2 cellular contexts compared by ENCODE assay signal in the genomic region with DNA sequence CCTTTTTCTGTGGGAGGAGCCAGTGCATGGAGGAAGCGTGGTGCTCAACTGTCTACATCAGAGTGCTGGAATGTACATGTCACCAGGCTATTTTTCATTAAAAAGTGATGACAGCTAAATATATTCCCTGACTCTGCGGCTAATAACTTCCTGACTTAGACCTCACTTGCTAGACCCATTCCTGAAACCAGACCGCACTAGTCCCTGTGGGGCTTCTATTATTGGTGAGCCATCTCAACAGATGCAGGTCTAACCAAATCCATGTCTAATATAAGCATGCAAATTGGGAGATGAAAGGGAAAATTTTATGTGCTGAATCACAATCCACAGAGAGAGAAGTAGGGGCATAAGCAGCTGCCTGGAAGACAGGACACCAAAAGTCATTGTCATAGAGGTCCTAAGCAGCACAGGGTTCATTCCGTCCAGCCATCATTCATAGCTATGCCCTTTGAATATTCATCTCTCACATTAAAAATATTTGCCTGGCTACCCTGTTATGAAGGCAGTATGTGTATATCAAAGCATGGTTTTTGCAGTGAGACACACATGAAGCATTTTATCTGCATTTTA.
TF ChIP-seq lines count a peak whose summit lies in the region.

No MANE protein-coding gene starts in this region.

TF ChIP-seq in SK-N-SH treated with all-trans-retinoic acid at 6 μM for 48 hours, 23 proteins besides CTCF, POLR2A, EP300 and RAD21:
- TF ChIP-seq BACH2 (CRISPR knock-in tag; IDR thresholded peaks at IDR 0.05; ENCODE audit: borderline replicate concordance) (no peak), ISL1 (CRISPR knock-in tag; IDR thresholded peaks at IDR 0.05) (no peak), RARB (CRISPR knock-in tag; IDR thresholded peaks at IDR 0.05) (no peak), ESRRG (CRISPR knock-in tag; IDR thresholded peaks at IDR 0.05) (no peak), ZC3H10 (CRISPR knock-in tag; IDR thresholded peaks at IDR 0.05) (no peak)
- TF ChIP-seq, protein P1, sequence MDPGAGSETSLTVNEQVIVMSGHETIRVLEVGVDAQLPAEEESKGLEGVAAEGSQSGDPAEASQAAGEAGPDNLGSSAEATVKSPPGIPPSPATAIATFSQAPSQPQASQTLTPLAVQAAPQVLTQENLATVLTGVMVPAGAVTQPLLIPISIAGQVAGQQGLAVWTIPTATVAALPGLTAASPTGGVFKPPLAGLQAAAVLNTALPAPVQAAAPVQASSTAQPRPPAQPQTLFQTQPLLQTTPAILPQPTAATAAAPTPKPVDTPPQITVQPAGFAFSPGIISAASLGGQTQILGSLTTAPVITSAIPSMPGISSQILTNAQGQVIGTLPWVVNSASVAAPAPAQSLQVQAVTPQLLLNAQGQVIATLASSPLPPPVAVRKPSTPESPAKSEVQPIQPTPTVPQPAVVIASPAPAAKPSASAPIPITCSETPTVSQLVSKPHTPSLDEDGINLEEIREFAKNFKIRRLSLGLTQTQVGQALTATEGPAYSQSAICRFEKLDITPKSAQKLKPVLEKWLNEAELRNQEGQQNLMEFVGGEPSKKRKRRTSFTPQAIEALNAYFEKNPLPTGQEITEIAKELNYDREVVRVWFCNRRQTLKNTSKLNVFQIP (CRISPR knock-in tag; IDR thresholded peaks at IDR 0.05; ENCODE audit: borderline replicate concordance, low read depth) = no peak
- TF ChIP-seq, protein P2, sequence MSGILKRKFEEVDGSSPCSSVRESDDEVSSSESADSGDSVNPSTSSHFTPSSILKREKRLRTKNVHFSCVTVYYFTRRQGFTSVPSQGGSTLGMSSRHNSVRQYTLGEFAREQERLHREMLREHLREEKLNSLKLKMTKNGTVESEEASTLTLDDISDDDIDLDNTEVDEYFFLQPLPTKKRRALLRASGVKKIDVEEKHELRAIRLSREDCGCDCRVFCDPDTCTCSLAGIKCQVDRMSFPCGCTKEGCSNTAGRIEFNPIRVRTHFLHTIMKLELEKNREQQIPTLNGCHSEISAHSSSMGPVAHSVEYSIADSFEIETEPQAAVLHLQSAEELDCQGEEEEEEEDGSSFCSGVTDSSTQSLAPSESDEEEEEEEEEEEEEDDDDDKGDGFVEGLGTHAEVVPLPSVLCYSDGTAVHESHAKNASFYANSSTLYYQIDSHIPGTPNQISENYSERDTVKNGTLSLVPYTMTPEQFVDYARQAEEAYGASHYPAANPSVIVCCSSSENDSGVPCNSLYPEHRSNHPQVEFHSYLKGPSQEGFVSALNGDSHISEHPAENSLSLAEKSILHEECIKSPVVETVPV (CRISPR knock-in tag; IDR thresholded peaks at IDR 0.05) = no peak

TF ChIP-seq in SK-N-SH, 30 proteins besides CTCF, POLR2A, EP300 and RAD21:
- TF ChIP-seq FOXM1 (IDR thresholded peaks at IDR 0.05; ENCODE audit: low read depth) (no peak), RCOR1 (IDR thresholded peaks at IDR 0.05; ENCODE audit: low read length) (no peak), NRF1 (IDR thresholded peaks at IDR 0.05; ENCODE audit: low read depth, low read length) (no peak), CHD2 (IDR thresholded peaks at IDR 0.05; ENCODE audit: low read length, partially characterized antibody) (no peak), NFIC (IDR thresholded peaks at IDR 0.05; ENCODE audit: borderline replicate concordance) (no peak), SMC3 (IDR thresholded peaks at IDR 0.05; ENCODE audit: low read depth, low read length) (no peak), FOXJ3 (CRISPR knock-in tag; IDR thresholded peaks at IDR 0.05) (no peak), MXI1 (IDR thresholded peaks at IDR 0.05; ENCODE audit: low read depth, low read length) (no peak), JUND (IDR thresholded peaks at IDR 0.05) (no peak), MEF2A (IDR thresholded peaks at IDR 0.05; ENCODE audit: borderline replicate concordance, low read depth) (no peak), RFX5 (IDR thresholded peaks at IDR 0.05; ENCODE audit: low read length) (no peak)
- TF ChIP-seq, protein P3, sequence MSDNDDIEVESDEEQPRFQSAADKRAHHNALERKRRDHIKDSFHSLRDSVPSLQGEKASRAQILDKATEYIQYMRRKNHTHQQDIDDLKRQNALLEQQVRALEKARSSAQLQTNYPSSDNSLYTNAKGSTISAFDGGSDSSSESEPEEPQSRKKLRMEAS (IDR thresholded peaks at IDR 0.05; ENCODE audit: low read depth) = no peak
- TF ChIP-seq, protein P4, sequence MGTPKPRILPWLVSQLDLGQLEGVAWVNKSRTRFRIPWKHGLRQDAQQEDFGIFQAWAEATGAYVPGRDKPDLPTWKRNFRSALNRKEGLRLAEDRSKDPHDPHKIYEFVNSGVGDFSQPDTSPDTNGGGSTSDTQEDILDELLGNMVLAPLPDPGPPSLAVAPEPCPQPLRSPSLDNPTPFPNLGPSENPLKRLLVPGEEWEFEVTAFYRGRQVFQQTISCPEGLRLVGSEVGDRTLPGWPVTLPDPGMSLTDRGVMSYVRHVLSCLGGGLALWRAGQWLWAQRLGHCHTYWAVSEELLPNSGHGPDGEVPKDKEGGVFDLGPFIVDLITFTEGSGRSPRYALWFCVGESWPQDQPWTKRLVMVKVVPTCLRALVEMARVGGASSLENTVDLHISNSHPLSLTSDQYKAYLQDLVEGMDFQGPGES (IDR thresholded peaks at IDR 0.05; ENCODE audit: low read depth, low read length) = no peak
